13 cellular contexts compared by ENCODE assay signal in the genomic region with DNA sequence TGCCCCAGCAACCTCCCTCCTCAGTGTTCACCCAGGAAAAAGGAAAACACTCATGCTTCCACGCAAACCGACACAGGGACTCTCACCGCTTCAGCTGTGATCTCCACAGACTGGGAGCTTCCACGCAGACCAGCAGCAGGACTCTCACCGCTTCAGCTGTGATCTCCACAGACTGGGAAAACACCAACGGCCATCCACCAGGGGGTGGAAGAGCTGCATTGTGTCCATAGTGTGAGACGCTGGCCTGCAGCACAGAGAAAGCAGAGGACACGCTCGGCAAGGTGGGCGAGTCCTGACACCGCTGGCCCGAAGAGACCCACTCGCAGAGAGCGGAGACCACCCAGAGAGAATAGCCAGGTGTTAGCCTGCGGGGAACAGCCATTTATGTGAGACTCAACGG. TPM values are rescaled to one million over a fixed set of nuclear protein-coding genes. Genes with fewer than 3 reads are reported as not detected.
DNase-seq lines count a peak whose midpoint lies in the region; ATAC-seq and TF ChIP-seq lines count a peak whose summit lies in the region.
"Had no signal": no experiment of that assay in that cellular context is flagged by ENCODE, and none has a peak within 500 bp of the region (broad histone marks: within the 10 kb centered on the region; RNA-seq: fewer than 3 reads in every experiment).

No MANE protein-coding gene starts in this region.

- no peak overlapping the region for H3K4me3 ChIP-seq in mesendoderm (ENCODE audit: low read length)
- H3K4me3 ChIP-seq in gastrocnemius medialis = no peak overlapping the region

- DNase-seq in Ammon's horn (ENCODE audit: low spot score) (peak; percentile 69), dermis blood vessel endothelial cell (peak; percentile 40), mesendoderm (peak; percentile 67), cortex of kidney (lab: John Stamatoyannopoulos, UW) (no peak), gastrocnemius medialis (no peak)
- no peak for DNase-seq in activated T-cell treated with anti-CD3 and anti-CD28 coated beads, Interleukin-2, amount 50 U/mL, for 4 hours
- DNase-seq: activated B cell treated with CpG ODN at 0.5 μM for 24 hours; NCI-H1092 treated with DMSO at 0.1 percent for 48 hours; OCI-M1; stimulated activated CD4-positive, alpha-beta T cell treated with anti-CD3 and anti-CD28 coated beads, Interleukin-4, amount 100 ng/mL, for 1 hour had no signal

- no peaks in the 10 kb centered on the region for H3K27me3 Mint-ChIP-seq in activated T-cell treated with anti-CD3 and anti-CD28 coated beads, Interleukin-2, amount 50 U/mL, for 4 hours (ENCODE audit: low read depth)
- H3K27me3 Mint-ChIP-seq: activated B cell treated with CpG ODN at 0.5 μM for 24 hours; dendritic cell treated with granulocyte-macrophage colony-stimulating factor and Interleukin-4, amounts not matched to agents 40 ng/mL and 50 ng/mL, for 4 days had no signal

- in situ Hi-C loops in gastrocnemius medialis (cut with MboI; ENCODE audit: low sequenced_read_pairs in 4 of 4) = no loop called here

- intact Hi-C loops in gastrocnemius medialis (cut with DNase I; ENCODE audit: low total_unique reads) = no loop called here

- no peaks in the 10 kb centered on the region for H3K9me3 ChIP-seq in gastrocnemius medialis

- no peak overlapping the region for H2BK5ac ChIP-seq in mesendoderm (ENCODE audit: low read length)

- H2BK120ac ChIP-seq in mesendoderm (ENCODE audit: low read depth, low read length) = no peak overlapping the region

- H4K8ac ChIP-seq in mesendoderm (ENCODE audit: low read depth, low read length) = no peak overlapping the region

- H3K27ac ChIP-seq in mesendoderm (ENCODE audit: low read depth, low read length) (no peak overlapping the region), gastrocnemius medialis (no peak overlapping the region)

- no peak overlapping the region for H4K5ac ChIP-seq in mesendoderm (ENCODE audit: low read length)

- TF ChIP-seq EP300 in Ishikawa (IDR thresholded peaks at IDR 0.05; ENCODE audit: borderline replicate concordance) = no peak

- H3K79me1 ChIP-seq in mesendoderm (ENCODE audit: low read length) = no peaks in the 10 kb centered on the region

- H3K79me2 ChIP-seq in mesendoderm (ENCODE audit: control insufficient read depth, insufficient read depth, low read length) = no peaks in the 10 kb centered on the region

- no peak overlapping the region for H2BK15ac ChIP-seq in mesendoderm (replicated peaks; ENCODE audit: low read depth)

- H3K9me3 Mint-ChIP-seq in activated T-cell treated with anti-CD3 and anti-CD28 coated beads, Interleukin-2, amount 50 U/mL, for 4 hours = no peaks in the 10 kb centered on the region
- H3K9me3 Mint-ChIP-seq: activated B cell treated with CpG ODN at 0.5 μM for 24 hours; dendritic cell treated with granulocyte-macrophage colony-stimulating factor and Interleukin-4, amounts not matched to agents 40 ng/mL and 50 ng/mL, for 4 days had no signal

- H3K4me3 Mint-ChIP-seq in activated T-cell treated with anti-CD3 and anti-CD28 coated beads, Interleukin-2, amount 50 U/mL, for 4 hours = no peak overlapping the region
- H3K4me3 Mint-ChIP-seq: activated B cell treated with CpG ODN at 0.5 μM for 24 hours; dendritic cell treated with granulocyte-macrophage colony-stimulating factor and Interleukin-4, amounts not matched to agents 40 ng/mL and 50 ng/mL, for 4 days had no signal

- H3K9ac ChIP-seq in mesendoderm (ENCODE audit: low read length) = no peak overlapping the region

- no CpG with 5 or more reads among the region's 16 CpGs for WGBS in mesendoderm (ENCODE audit: extremely low coverage, insufficient coverage, low lambda C conversion rate)

- no peak for ATAC-seq in GM21515 (IDR thresholded peaks at IDR 0.05; ENCODE audit: unreplicated experiment)
- ATAC-seq in gastrocnemius medialis = no peak
- no peak for ATAC-seq in activated T-cell treated with anti-CD3 and anti-CD28 coated beads, Interleukin-2, amount 50 U/mL, for 4 hours

- H3K23ac ChIP-seq in mesendoderm (ENCODE audit: low read length) = no peak overlapping the region

- H3K36me3 Mint-ChIP-seq in activated T-cell treated with anti-CD3 and anti-CD28 coated beads, Interleukin-2, amount 50 U/mL, for 4 hours (ENCODE audit: insufficient read depth) = peaks cover 14% of the 10 kb centered on the region

- no peak for TF ChIP-seq POLR2A in gastrocnemius medialis (IDR thresholded peaks at IDR 0.05)

- H3K18ac ChIP-seq in mesendoderm (ENCODE audit: low read length) = no peak overlapping the region

- no peak overlapping the region for H3K4ac ChIP-seq in mesendoderm (ENCODE audit: low read depth, low read length)

- H3K56ac ChIP-seq in mesendoderm (ENCODE audit: low read length) = no peak overlapping the region

- H3K36me3 ChIP-seq in mesendoderm (ENCODE audit: control insufficient read depth, insufficient read depth, low read length) (no peaks in the 10 kb centered on the region), gastrocnemius medialis (peaks cover 0 to 41% of the 10 kb centered on the region in 2 donors)

- H3K4me1 ChIP-seq in mesendoderm (ENCODE audit: control insufficient read depth, low read depth, low read length) (no peaks in the 10 kb centered on the region), gastrocnemius medialis (no peaks in the 10 kb centered on the region)

- no peaks in the 10 kb centered on the region for H3K4me1 Mint-ChIP-seq in activated T-cell treated with anti-CD3 and anti-CD28 coated beads, Interleukin-2, amount 50 U/mL, for 4 hours (ENCODE audit: low read depth)

- H2AK5ac ChIP-seq in mesendoderm (ENCODE audit: low read length) = no peak overlapping the region

- TF ChIP-seq RAD21 in Ishikawa (IDR thresholded peaks at IDR 0.05; ENCODE audit: low read depth) = 0 out of 2 replicates have a peak, but pooled peaks have one; percentile 12

- no peak overlapping the region for H3K4me2 ChIP-seq in mesendoderm (ENCODE audit: low read length)

- TF ChIP-seq CTCF in gastrocnemius medialis (IDR thresholded peaks at IDR 0.05 in 4 of 5, conservative IDR thresholded peaks at IDR 0.05 in 1 of 5) = no peak

- H3K27me3 ChIP-seq in mesendoderm (ENCODE audit: insufficient read depth, low read length, poor library complexity) (no peaks in the 10 kb centered on the region), gastrocnemius medialis (no peaks in the 10 kb centered on the region)

TF ChIP-seq in Ishikawa, 13 proteins besides CTCF, POLR2A, EP300 and RAD21:
- TF ChIP-seq, protein P1, sequence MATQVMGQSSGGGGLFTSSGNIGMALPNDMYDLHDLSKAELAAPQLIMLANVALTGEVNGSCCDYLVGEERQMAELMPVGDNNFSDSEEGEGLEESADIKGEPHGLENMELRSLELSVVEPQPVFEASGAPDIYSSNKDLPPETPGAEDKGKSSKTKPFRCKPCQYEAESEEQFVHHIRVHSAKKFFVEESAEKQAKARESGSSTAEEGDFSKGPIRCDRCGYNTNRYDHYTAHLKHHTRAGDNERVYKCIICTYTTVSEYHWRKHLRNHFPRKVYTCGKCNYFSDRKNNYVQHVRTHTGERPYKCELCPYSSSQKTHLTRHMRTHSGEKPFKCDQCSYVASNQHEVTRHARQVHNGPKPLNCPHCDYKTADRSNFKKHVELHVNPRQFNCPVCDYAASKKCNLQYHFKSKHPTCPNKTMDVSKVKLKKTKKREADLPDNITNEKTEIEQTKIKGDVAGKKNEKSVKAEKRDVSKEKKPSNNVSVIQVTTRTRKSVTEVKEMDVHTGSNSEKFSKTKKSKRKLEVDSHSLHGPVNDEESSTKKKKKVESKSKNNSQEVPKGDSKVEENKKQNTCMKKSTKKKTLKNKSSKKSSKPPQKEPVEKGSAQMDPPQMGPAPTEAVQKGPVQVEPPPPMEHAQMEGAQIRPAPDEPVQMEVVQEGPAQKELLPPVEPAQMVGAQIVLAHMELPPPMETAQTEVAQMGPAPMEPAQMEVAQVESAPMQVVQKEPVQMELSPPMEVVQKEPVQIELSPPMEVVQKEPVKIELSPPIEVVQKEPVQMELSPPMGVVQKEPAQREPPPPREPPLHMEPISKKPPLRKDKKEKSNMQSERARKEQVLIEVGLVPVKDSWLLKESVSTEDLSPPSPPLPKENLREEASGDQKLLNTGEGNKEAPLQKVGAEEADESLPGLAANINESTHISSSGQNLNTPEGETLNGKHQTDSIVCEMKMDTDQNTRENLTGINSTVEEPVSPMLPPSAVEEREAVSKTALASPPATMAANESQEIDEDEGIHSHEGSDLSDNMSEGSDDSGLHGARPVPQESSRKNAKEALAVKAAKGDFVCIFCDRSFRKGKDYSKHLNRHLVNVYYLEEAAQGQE (IDR thresholded peaks at IDR 0.05; ENCODE audit: low read depth) = no peak
- TF ChIP-seq CEBPB (IDR thresholded peaks at IDR 0.05) = no peak

RNA-seq across cellular contexts. Expression of a gene that starts 42.5 kb away (rescaled TPM):
- 17.0 and 19.3 TPM in 2 replicates for total RNA-seq in dermis blood vessel endothelial cell
- 2.1 TPM for polyA plus RNA-seq in mesendoderm (2013, experiment 1 of 2)
- 2.1 TPM for polyA plus RNA-seq in mesendoderm (2013, experiment 2 of 2)
- 10 to 100 TPM in 3 of 4 donors, 1 to 10 TPM in 1; 7.1 to 74.7 (median 28.4) TPM for total RNA-seq in gastrocnemius medialis
- 10 to 100 TPM; 62.7 to 80.8 (median 75.2) TPM for total RNA-seq in activated T-cell treated with anti-CD3 and anti-CD28 coated beads, Interleukin-2, amount 50 U/mL, for 4 hours

Comparison
In these comparisons a context has a peak if more than half of its experiments do, and no peak if none do; other contexts are left out.
1. DNase-seq: peak in Ammon's horn (single experiment), dermis blood vessel endothelial cell (single experiment) and mesendoderm (single experiment); none in cortex of kidney (single experiment), gastrocnemius medialis (0 of 2) and activated T-cell treated with anti-CD3 and anti-CD28 coated beads, Interleukin-2, amount 50 U/mL, for 4 hours (single experiment).